Comparison of ENCODE assay signal across 1 cellular context in genomic region chr6:13527669-13528051, GRCh38.
TF ChIP-seq lines count a peak whose summit lies in the region.

No MANE protein-coding gene starts in this region.

TF ChIP-seq in endothelial cell of umbilical vein, 7 proteins besides CTCF, POLR2A, EP300 and RAD21:
- no peak for TF ChIP-seq POLR2AphosphoS5 (IDR thresholded peaks at IDR 0.05; ENCODE audit: insufficient read depth, low read depth, low read length)
